In genomic region chr19:17755533-17755885, GRCh38 we compare ENCODE assay signal across 14 cellular contexts. TPM values are rescaled to one million over a fixed set of nuclear protein-coding genes. Genes with fewer than 3 reads are reported as not detected.
DNase-seq lines count a peak whose midpoint lies in the region; ATAC-seq, FAIRE-seq and TF ChIP-seq lines count a peak whose summit lies in the region.
"Had no signal": no experiment of that assay in that cellular context is flagged by ENCODE, and none has a peak within 500 bp of the region (broad histone marks: within the 10 kb centered on the region; RNA-seq: fewer than 3 reads in every experiment).

No MANE protein-coding gene starts in this region.

- H3K14ac ChIP-seq in neuronal stem cell (ENCODE audit: low read length) = no peak overlapping the region

- H3K27me3 ChIP-seq in GM12878 (replicated peaks in 1 of 2; ENCODE audit: control insufficient read depth in 2 of 2, insufficient read depth in 2 of 2, low read length in 1 of 2) (no peaks in the 10 kb centered on the region), neuronal stem cell (ENCODE audit: control insufficient read depth in 3 of 3, insufficient read depth in 3 of 3, low read depth in 1 of 3, low read length in 3 of 3) (no peaks in the 10 kb centered on the region)
- H3K27me3 ChIP-seq: ascending aorta, uterus had no signal

- no peak for TF ChIP-seq POLR2A in GM12878 (IDR thresholded peaks at IDR 0.05; ENCODE audit: low read depth, low read length)

- H3K27me3 Mint-ChIP-seq in activated CD4-positive, alpha-beta T cell treated with anti-CD3 and anti-CD28 coated beads for 36 hours = no peaks in the 10 kb centered on the region
- H3K27me3 Mint-ChIP-seq in immature natural killer cell (ENCODE audit: low read depth in 3 of 3) = peaks cover 1 to 6% (median 4%) of the 10 kb centered on the region in 3 donors

- peak overlapping the region; percentile 43 for H2AK5ac ChIP-seq in neuronal stem cell (ENCODE audit: low read depth, low read length)

- peak overlapping the region; percentile 25; the same call in 1 of the 2 replicates for H3K9ac ChIP-seq in GM12878 (ENCODE audit: control insufficient read depth, insufficient read depth, low read length)
- no peak overlapping the region for H3K9ac ChIP-seq in neuronal stem cell (ENCODE audit: low read depth, low read length, poor library complexity)

- DNase-seq in activated CD4-positive, alpha-beta T cell treated with anti-CD3 and anti-CD28 coated beads for 36 hours = no peak
- DNase-seq in activated CD4-positive, alpha-beta T cell treated with anti-CD3 and anti-CD28 coated beads for 1 hour = no peak
- DNase-seq in NCI-H226 (peak; percentile 33), GM12878 (ENCODE audit: low read depth, low spot score) (no peak), neuronal stem cell (ENCODE audit: low spot score) (no peak), sciatic nerve (ENCODE audit: low spot score) (no peak), immature natural killer cell (no peak)
- DNase-seq: uterus had no signal

- ATAC-seq in activated CD4-positive, alpha-beta T cell treated with anti-CD3 and anti-CD28 coated beads for 36 hours = no peak
- no peak for ATAC-seq in GM12878
- no peak for ATAC-seq in sciatic nerve
- ATAC-seq in GM19324 (IDR thresholded peaks at IDR 0.05; ENCODE audit: low FRiP score, unreplicated experiment) = no peak

- no peak for TF ChIP-seq CTCF in GM12878 (IDR thresholded peaks at IDR 0.05 in 2 of 3, conservative IDR thresholded peaks at IDR 0.05 in 1 of 3; ENCODE audit: control insufficient read depth in 2 of 3, extremely low read depth in 1 of 3, insufficient read depth in 1 of 3, low read depth in 3 of 3, low read length in 3 of 3)

- no peak overlapping the region for H4K91ac ChIP-seq in neuronal stem cell (ENCODE audit: low read depth, low read length, poor library complexity)

- no peaks in the 10 kb centered on the region; the same call in 2 of the 3 replicates for H3K9me3 ChIP-seq in GM12878 (replicated peaks; ENCODE audit: control insufficient read depth, insufficient read depth, low read length)
- H3K9me3 ChIP-seq in neuronal stem cell (replicated peaks in 1 of 2; ENCODE audit: control insufficient read depth in 2 of 2, insufficient read depth in 1 of 2, low read depth in 1 of 2, low read length in 2 of 2) = no peaks in the 10 kb centered on the region
- H3K9me3 ChIP-seq: ascending aorta, uterus had no signal

- H3K4me1 Mint-ChIP-seq in activated CD4-positive, alpha-beta T cell treated with anti-CD3 and anti-CD28 coated beads for 36 hours = peaks cover 49% of the 10 kb centered on the region
- peaks cover 20 to 32% of the 10 kb centered on the region in 2 donors for H3K4me1 Mint-ChIP-seq in immature natural killer cell

- no peak for TF ChIP-seq RAD21 in GM12878 (IDR thresholded peaks at IDR 0.05; ENCODE audit: insufficient read depth, low read depth, low read length)

- no peak overlapping the region for H2BK5ac ChIP-seq in neuronal stem cell (ENCODE audit: low read length)

- H3K36me3 ChIP-seq in GM12878 (ENCODE audit: control insufficient read depth in 2 of 2, insufficient read depth in 2 of 2, low read length in 1 of 2) = peaks cover 0 to 5% of the 10 kb centered on the region in 2 experiments; a peak in 3 of 4 replicates
- no peaks in the 10 kb centered on the region for H3K36me3 ChIP-seq in neuronal stem cell (replicated peaks in 1 of 2; ENCODE audit: control insufficient read depth in 2 of 2, insufficient read depth in 2 of 2, low read length in 2 of 2)
- H3K36me3 ChIP-seq: ascending aorta, uterus had no signal

- H3K79me1 ChIP-seq in neuronal stem cell (ENCODE audit: low read depth, low read length) = peaks cover 4% of the 10 kb centered on the region

- no peaks in the 10 kb centered on the region for H4K20me1 ChIP-seq in GM12878 (ENCODE audit: control insufficient read depth, insufficient read depth)

- H3K4ac ChIP-seq in neuronal stem cell (ENCODE audit: low read length) = no peak overlapping the region

- no peak overlapping the region for H2BK120ac ChIP-seq in neuronal stem cell (ENCODE audit: low read depth, low read length)

- CTCF ChIA-PET in activated CD4-positive, alpha-beta T cell treated with anti-CD3 and anti-CD28 coated beads for 36 hours (lab: Charles Lee) = interaction anchor here (0.6 to 1.2 kb wide), 2 partner anchors 8 to 19 kb away, joined by 3 to 4 read pairs; no protein-coding TSS in a partner anchor
- CTCF ChIA-PET in GM12878 (lab: Yijun Ruan, JAX) = interaction anchor here (0.6 to 6.8 kb wide), 21 partner anchors 11 to 244 kb away, joined by 3 to 85 read pairs (median 10); partner anchors contain the start of genes CCDC124, JAK3, MAP1S and PGLS

- no peak for TF ChIP-seq EP300 in GM12878 (IDR thresholded peaks at IDR 0.05; ENCODE audit: borderline replicate concordance in 1 of 2, control insufficient read depth in 1 of 2, low read depth in 2 of 2, low read length in 2 of 2)

- H2BK12ac ChIP-seq in neuronal stem cell (ENCODE audit: low read length) = no peak overlapping the region

- peaks cover 46% of the 10 kb centered on the region for H3K36me3 Mint-ChIP-seq in activated CD4-positive, alpha-beta T cell treated with anti-CD3 and anti-CD28 coated beads for 36 hours (ENCODE audit: low read depth)
- H3K36me3 Mint-ChIP-seq in immature natural killer cell = peaks cover 9 to 27% (median 9%) of the 10 kb centered on the region in 3 donors

- H4K8ac ChIP-seq in neuronal stem cell (ENCODE audit: low read depth, low read length) = no peak overlapping the region

- H3K27ac Mint-ChIP-seq in activated CD4-positive, alpha-beta T cell treated with anti-CD3 and anti-CD28 coated beads for 36 hours = peak overlapping the region; percentile 34
- peak overlapping the region in 2 of 6 donors; percentile 72 to 76 for H3K27ac Mint-ChIP-seq in immature natural killer cell

- 0% methylated on average over 1 of the region's 1 CpG for WGBS in GM12878 (ENCODE audit: insufficient coverage, insufficient replicate concordance, low lambda C conversion rate, missing lambda C conversion rate)
- no CpG with 5 or more reads among the region's 1 CpG for WGBS in neuronal stem cell (ENCODE audit: extremely low coverage in 2 of 2, insufficient read length in 2 of 2, insufficient replicate concordance in 1 of 2), 2 donors

- H3K9me3 Mint-ChIP-seq in activated CD4-positive, alpha-beta T cell treated with anti-CD3 and anti-CD28 coated beads for 36 hours (ENCODE audit: low read depth) = no peaks in the 10 kb centered on the region
- H3K9me3 Mint-ChIP-seq in immature natural killer cell = no peaks in the 10 kb centered on the region
- H3K9me3 Mint-ChIP-seq: WTC11 had no signal

- H3K79me2 ChIP-seq in GM12878 (ENCODE audit: control insufficient read depth, insufficient read depth, low read length) = peaks cover 20% of the 10 kb centered on the region

- intact Hi-C loops in activated CD4-positive, alpha-beta T cell treated with anti-CD3 and anti-CD28 coated beads for 36 hours (cut with DNase I, micrococcal nuclease) = no loop called here
- intact Hi-C loops in GM12878 (cut with micrococcal nuclease; ENCODE audit: unreplicated experiment) (loop anchor here (2.0 kb wide), 1 partner anchor 21 kb away; no protein-coding TSS in a partner anchor), sciatic nerve (cut with DNase I) (no loop called here)

- H2AFZ ChIP-seq in GM12878 (ENCODE audit: control insufficient read depth, low read depth, low read length) (no peak overlapping the region), neuronal stem cell (ENCODE audit: low read length) (no peak overlapping the region)

- in situ Hi-C loops in GM12878 (cut with MboI) = no loop called here

- no peak for FAIRE-seq in GM12878 (lab: Jason Lieb, UNC)
- FAIRE-seq: A204.1, H54 had no signal

- H3K4me1 ChIP-seq in GM12878 (ENCODE audit: control insufficient read depth, insufficient read depth, low read length) = peaks cover 58% of the 10 kb centered on the region
- peaks cover 23 to 30% of the 10 kb centered on the region in 2 donors for H3K4me1 ChIP-seq in neuronal stem cell (ENCODE audit: control insufficient read depth in 2 of 2, insufficient read depth in 1 of 2, low read depth in 1 of 2, low read length in 2 of 2)
- H3K4me1 ChIP-seq: uterus had no signal

- no peak overlapping the region for H3K23ac ChIP-seq in neuronal stem cell (ENCODE audit: low read depth, low read length, poor library complexity)

- H2BK15ac ChIP-seq in neuronal stem cell (ENCODE audit: low read length) = peak overlapping the region; percentile 42

- peak overlapping the region; percentile 25 for H3K18ac ChIP-seq in neuronal stem cell (ENCODE audit: low read length)

- RAD21 ChIA-PET in GM12878 (lab: Charles Lee; ENCODE audit: unreplicated experiment) = interaction anchor here (0.8 to 6.7 kb wide), 16 partner anchors 11 to 370 kb away, joined by 3 to 96 read pairs (median 4); partner anchors contain the start of genes CCDC124 and MAP1S

- POLR2A ChIA-PET in activated CD4-positive, alpha-beta T cell treated with anti-CD3 and anti-CD28 coated beads for 36 hours (lab: Charles Lee) = interaction anchor here (0.5 kb wide), 1 partner anchor 13 kb away, joined by 4 read pairs; no protein-coding TSS in a partner anchor
- POLR2A ChIA-PET in GM12878 (lab: Charles Lee) = interaction anchor here (0.8 to 3.0 kb wide), 8 partner anchors 14 to 94 kb away, joined by 6 to 23 read pairs (median 10); partner anchors contain the start of gene MAP1S

- SMC1A ChIA-PET in GM12878 (lab: Charles Lee; ENCODE audit: uncharacterized antibody, unreplicated experiment) = interaction anchor here (1.1 to 8.8 kb wide), 10 partner anchors 11 to 95 kb away, joined by 4 to 93 read pairs (median 13); partner anchors contain the start of genes JAK3 and MAP1S

- H3K27ac ChIP-seq in GM12878 (ENCODE audit: control insufficient read depth, insufficient read depth) (peak overlapping the region; percentile 66), neuronal stem cell (replicated peaks; ENCODE audit: low read length) (peak overlapping the region; percentile 47)
- H3K27ac ChIP-seq: ascending aorta, uterus had no signal

- BruUV-seq in GM12878 (replicated peaks; lab: Mats Ljungman, UMichigan) = no TSS peak

- H3K4me3 Mint-ChIP-seq in activated CD4-positive, alpha-beta T cell treated with anti-CD3 and anti-CD28 coated beads for 36 hours = no peak overlapping the region
- no peak overlapping the region for H3K4me3 Mint-ChIP-seq in immature natural killer cell
- H3K4me3 Mint-ChIP-seq: WTC11 had no signal

- H3K4me3 ChIP-seq in GM12878 (peak overlapping the region; percentile 45; the same call in 1 of the 2 replicates), neuronal stem cell (ENCODE audit: low read length in 2 of 2) (no peak overlapping the region)
- H3K4me3 ChIP-seq: ascending aorta, uterus had no signal

- H3K4me2 ChIP-seq in GM12878 (ENCODE audit: control insufficient read depth, insufficient read depth) (peak overlapping the region; percentile 82), neuronal stem cell (ENCODE audit: insufficient read depth, low read length, poor library complexity, severe bottlenecking) (peak overlapping the region; percentile 45)

RNA-seq across cellular contexts. Expression of gene FCHO1, which starts 4.2 kb away (rescaled TPM):
- 10 to 100 TPM; 50.5 to 51.8 TPM for total RNA-seq in activated CD4-positive, alpha-beta T cell treated with anti-CD3 and anti-CD28 coated beads for 36 hours
- 133 and 141 TPM in 2 replicates for total RNA-seq in GM12878 (2013; cell fraction: nucleolus; rRNA removed)
- total RNA-seq in GM12878 (2014; rRNA removed) (24.3 and 25.2 TPM in 2 replicates), GM12878 (2014; rRNA removed; fragmentation: Illumina TruSeq; extraction: Trizol) (12.2 and 12.5 TPM in 2 replicates), GM12878 (2021) (36.9 and 45.8 TPM in 2 replicates), sciatic nerve (6.1 TPM)
- 10.8 TPM for polyA plus RNA-seq in GM12878 (2011; ENCODE audit: low read depth)
- polyA plus RNA-seq in GM12878 (2011; rRNA removed) (4.3 and 7.2 TPM in 2 replicates), GM12878 (2014; fragmentation: Illumina TruSeq; extraction: Trizol) (6.9 and 11.7 TPM in 2 replicates), GM12878 (2014; fragmentation: Nextera tagmentation; extraction: Ambion mirVana) (under 1 TPM; 0.14 to 0.73 TPM), GM12878 (2014; rRNA removed) (19.2 and 22.7 TPM in 2 replicates), GM12878 (2016; fragmentation: Nextera tagmentation; extraction: Ambion mirVana) (10 to 100 TPM; 24.4 to 28.4 TPM), immature natural killer cell (10 to 100 TPM in 1 of 3 donors, 1 to 10 TPM in 2; 2.0 to 27.0 (median 6.7) TPM)
- 8.2 and 10.2 TPM in 2 replicates for polyA plus RNA-seq in GM12878 (2011; cell fraction: cytosol; rRNA removed)
- 57.4 and 76.4 TPM in 2 replicates for polyA plus RNA-seq in GM12878 (2011; cell fraction: nucleus; rRNA removed)
- 24.4 and 28.1 TPM in 2 replicates for polyA plus RNA-seq in GM12878 (2012)
- polyA minus RNA-seq in GM12878 (2011; rRNA and poly(A)+ RNA removed) = 30.5 and 47.3 TPM in 2 replicates
- 11.3 and 13.5 TPM in 2 replicates for polyA minus RNA-seq in GM12878 (2011; cell fraction: cytosol; rRNA and poly(A)+ RNA removed)
- 62.5 and 90.0 TPM in 2 replicates for polyA minus RNA-seq in GM12878 (2011; cell fraction: nucleus; rRNA and poly(A)+ RNA removed)
- polyA plus RNA-seq in neuronal stem cell (2013, experiment 1 of 2) = 18.3 TPM
- 18.1 TPM for polyA plus RNA-seq in neuronal stem cell (2013, experiment 2 of 2)
- total RNA-seq: ascending aorta had no signal

RNA-seq across cellular contexts. Expression of gene MAP1S, which starts 36.2 kb away (rescaled TPM):
- total RNA-seq in activated CD4-positive, alpha-beta T cell treated with anti-CD3 and anti-CD28 coated beads for 36 hours = 10 to 100 TPM; 57.6 to 79.3 TPM
- total RNA-seq in GM12878 (2013; cell fraction: nucleolus; rRNA removed) = 18.5 and 19.7 TPM in 2 replicates
- total RNA-seq in GM12878 (2014; rRNA removed) (13.8 and 14.6 TPM in 2 replicates), GM12878 (2014; rRNA removed; fragmentation: Illumina TruSeq; extraction: Trizol) (6.4 and 6.6 TPM in 2 replicates), GM12878 (2021) (63.9 and 65.3 TPM in 2 replicates), sciatic nerve (55.8 TPM)
- 14.1 TPM for polyA plus RNA-seq in GM12878 (2011; ENCODE audit: low read depth)
- polyA plus RNA-seq in GM12878 (2011; rRNA removed) (1.9 and 6.6 TPM in 2 replicates), GM12878 (2014; fragmentation: Illumina TruSeq; extraction: Trizol) (2.9 and 16.8 TPM in 2 replicates), GM12878 (2014; fragmentation: Nextera tagmentation; extraction: Ambion mirVana) (1 to 10 TPM; 2.1 to 3.4 TPM), GM12878 (2014; rRNA removed) (15.5 and 22.2 TPM in 2 replicates), GM12878 (2016; fragmentation: Nextera tagmentation; extraction: Ambion mirVana) (10 to 100 TPM; 26.5 to 31.8 TPM), immature natural killer cell (10 to 100 TPM; 14.7 to 51.5 (median 17.7) TPM)
- polyA plus RNA-seq in GM12878 (2011; cell fraction: cytosol; rRNA removed) = 17.1 and 17.3 TPM in 2 replicates
- polyA plus RNA-seq in GM12878 (2011; cell fraction: nucleus; rRNA removed) = 26.6 and 44.9 TPM in 2 replicates
- 60.1 and 64.9 TPM in 2 replicates for polyA plus RNA-seq in GM12878 (2012)
- 34.7 and 45.5 TPM in 2 replicates for polyA minus RNA-seq in GM12878 (2011; rRNA and poly(A)+ RNA removed)
- 41.9 and 52.7 TPM in 2 replicates for polyA minus RNA-seq in GM12878 (2011; cell fraction: cytosol; rRNA and poly(A)+ RNA removed)
- polyA minus RNA-seq in GM12878 (2011; cell fraction: nucleus; rRNA and poly(A)+ RNA removed) = 9.9 and 19.7 TPM in 2 replicates
- polyA plus RNA-seq in neuronal stem cell (2013, experiment 1 of 2) = 35.5 TPM
- polyA plus RNA-seq in neuronal stem cell (2013, experiment 2 of 2) = 35.9 TPM

RNA-seq across cellular contexts. Expression of gene B3GNT3, which starts 39.4 kb away (rescaled TPM):
- total RNA-seq in activated CD4-positive, alpha-beta T cell treated with anti-CD3 and anti-CD28 coated beads for 36 hours = under 1 TPM; 0.75 to 0.95 TPM
- not detected in 2 replicates for total RNA-seq in GM12878 (2013; cell fraction: nucleolus; rRNA removed)
- total RNA-seq in GM12878 (2014; rRNA removed) (0.22 TPM in 1 of 2 replicates, not detected in the other), GM12878 (2014; rRNA removed; fragmentation: Illumina TruSeq; extraction: Trizol) (not detected in 2 replicates), GM12878 (2021) (0.08 TPM in 1 of 2 replicates, not detected in the other), sciatic nerve (0.58 TPM)
- polyA plus RNA-seq in GM12878 (2011; ENCODE audit: low read depth) = not detected
- polyA plus RNA-seq in GM12878 (2011; rRNA removed) (not detected in 2 replicates), GM12878 (2014; fragmentation: Illumina TruSeq; extraction: Trizol) (not detected in 2 replicates), GM12878 (2014; fragmentation: Nextera tagmentation; extraction: Ambion mirVana) (not detected), GM12878 (2014; rRNA removed) (not detected in 2 replicates), GM12878 (2016; fragmentation: Nextera tagmentation; extraction: Ambion mirVana) (not detected), immature natural killer cell (not detected)
- polyA plus RNA-seq in GM12878 (2011; cell fraction: cytosol; rRNA removed) = not detected in 2 replicates
- not detected in 2 replicates for polyA plus RNA-seq in GM12878 (2011; cell fraction: nucleus; rRNA removed)
- not detected in 2 replicates for polyA plus RNA-seq in GM12878 (2012)
- polyA minus RNA-seq in GM12878 (2011; rRNA and poly(A)+ RNA removed) = not detected in 2 replicates
- not detected in 2 replicates for polyA minus RNA-seq in GM12878 (2011; cell fraction: cytosol; rRNA and poly(A)+ RNA removed)
- not detected in 2 replicates for polyA minus RNA-seq in GM12878 (2011; cell fraction: nucleus; rRNA and poly(A)+ RNA removed)
- polyA plus RNA-seq in neuronal stem cell (2013, experiment 1 of 2) = 0.03 TPM
- not detected for polyA plus RNA-seq in neuronal stem cell (2013, experiment 2 of 2)
- total RNA-seq: occipital lobe had no signal
